ENCODE assay signal across 17 cellular contexts in the genomic region with DNA sequence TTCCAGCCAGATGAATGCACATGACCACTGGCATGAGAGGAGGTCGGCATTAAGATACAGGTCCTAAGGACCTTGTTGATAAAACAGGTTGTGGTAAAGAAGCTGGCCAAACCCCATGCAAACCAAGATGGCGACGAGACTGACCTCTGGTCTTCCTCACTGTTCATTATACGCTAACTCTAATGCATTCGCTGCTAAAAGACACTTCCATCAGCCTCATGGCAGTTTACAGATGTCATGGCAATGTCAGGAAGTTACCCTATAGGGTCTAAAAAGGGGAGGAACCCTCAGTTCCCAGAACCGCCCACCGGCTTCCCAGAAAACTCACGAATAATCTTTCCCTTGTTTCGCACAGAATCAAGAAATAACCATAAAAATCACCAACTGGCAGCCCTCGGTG.
DNase-seq lines count a peak whose midpoint lies in the region; ATAC-seq, FAIRE-seq and TF ChIP-seq lines count a peak whose summit lies in the region.
"Had no signal": no experiment of that assay in that cellular context is flagged by ENCODE, and none has a peak within 500 bp of the region (broad histone marks: within the 10 kb centered on the region; RNA-seq: fewer than 3 reads in every experiment).

No MANE protein-coding gene starts in this region.

- no peak overlapping the region for H3K9ac ChIP-seq in DND-41 (ENCODE audit: low read depth, low read length)
- H3K9ac ChIP-seq in HepG2 (ENCODE audit: insufficient read depth, low read depth, low read length) = no peak overlapping the region
- H3K9ac ChIP-seq: BLaER1 treated with 17β-estradiol and CSF1 and Interleukin-3, amounts not matched to agents 10 nM and 100 nM had no signal

- in situ Hi-C loops in HepG2 (cut with HindIII; ENCODE audit: extremely low pct_ligation_motif_present, low pct_unique_long_range_greater_than_20kb) = no loop called here

- no peak overlapping the region for H3K27ac Mint-ChIP-seq in activated CD4-positive, alpha-beta memory T cell treated with anti-CD3 and anti-CD28 coated beads for 36 hours
- H3K27ac Mint-ChIP-seq in activated CD4-positive, alpha-beta memory T cell treated with anti-CD3 and anti-CD28 coated beads, Interleukin-2, amount 10 ng/mL, durations not matched to agents 7 days and 5 days = no peak overlapping the region
- peak overlapping the region; percentile 8 for H3K27ac Mint-ChIP-seq in progenitor cell of endocrine pancreas
- H3K27ac Mint-ChIP-seq in HFFc6 = no peak overlapping the region
- H3K27ac Mint-ChIP-seq: CD8-positive, alpha-beta T cell; GM23338 had no signal

- H3K27ac ChIP-seq in DND-41 (ENCODE audit: low read length) (no peak overlapping the region), HepG2 (ENCODE audit: extremely low read length, insufficient read depth, low read length) (peak overlapping the region; percentile 69)
- H3K27ac ChIP-seq: 22Rv1; BLaER1 treated with 17β-estradiol and CSF1 and Interleukin-3, amounts not matched to agents 10 nM and 100 nM had no signal

- TF ChIP-seq CTCF in DND-41 (IDR thresholded peaks at IDR 0.05; ENCODE audit: borderline replicate concordance, extremely low read depth, low read length, poor library complexity, severe bottlenecking) = no peak
- no peak for TF ChIP-seq CTCF in HepG2 (CRISPR knock-in tag; IDR thresholded peaks at IDR 0.05)
- TF ChIP-seq CTCF in progenitor cell of endocrine pancreas (IDR thresholded peaks at IDR 0.05; ENCODE audit: unreplicated experiment) = no peak
- no peak for TF ChIP-seq CTCF in HFFc6 (IDR thresholded peaks at IDR 0.05)

- CTCF ChIA-PET in activated CD4-positive, alpha-beta memory T cell treated with anti-CD3 and anti-CD28 coated beads for 36 hours (lab: Charles Lee) = no interaction called here
- CTCF ChIA-PET in activated CD4-positive, alpha-beta memory T cell treated with anti-CD3 and anti-CD28 coated beads, Interleukin-2, amount 10 ng/mL, durations not matched to agents 7 days and 5 days (lab: Charles Lee) = no interaction called here
- CTCF ChIA-PET in HepG2 (lab: Yijun Ruan, JAX; ENCODE audit: low intra/inter-chr PET ratio, low total read pairs) = no interaction called here

- TF ChIP-seq RAD21 in HepG2 (CRISPR knock-in tag; IDR thresholded peaks at IDR 0.05) = no peak

- FAIRE-seq in HepG2 (lab: Jason Lieb, UNC) = no peak
- FAIRE-seq: GM12892, GM18507, H54 had no signal

- no peaks in the 10 kb centered on the region for H3K4me1 Mint-ChIP-seq in activated CD4-positive, alpha-beta memory T cell treated with anti-CD3 and anti-CD28 coated beads for 36 hours (ENCODE audit: low read depth)
- H3K4me1 Mint-ChIP-seq in activated CD4-positive, alpha-beta memory T cell treated with anti-CD3 and anti-CD28 coated beads, Interleukin-2, amount 10 ng/mL, durations not matched to agents 7 days and 5 days = no peaks in the 10 kb centered on the region
- H3K4me1 Mint-ChIP-seq in progenitor cell of endocrine pancreas (ENCODE audit: low read depth) (peaks cover 4% of the 10 kb centered on the region), HFFc6 (ENCODE audit: low read depth) (peaks cover 11% of the 10 kb centered on the region; the same call in 1 of the 2 replicates)
- H3K4me1 Mint-ChIP-seq: GM23338 had no signal

- 97% methylated on average over 10 of the region's 10 CpGs for WGBS in HepG2 (ENCODE audit: low lambda C conversion rate)

- ATAC-seq in DND-41 (ENCODE audit: insufficient read depth, low read depth) (no peak), HepG2 (no peak)
- ATAC-seq: CD8-positive, alpha-beta T cell; GM23338 had no signal

- H3K9me3 ChIP-seq in DND-41 (ENCODE audit: insufficient read depth, low read length, severe bottlenecking) = no peaks in the 10 kb centered on the region
- no peaks in the 10 kb centered on the region for H3K9me3 ChIP-seq in HepG2 (ENCODE audit: low read length)

- H2AFZ ChIP-seq in DND-41 (ENCODE audit: low read depth, low read length) = no peak overlapping the region
- H2AFZ ChIP-seq in HepG2 (ENCODE audit: low read length) = no peak overlapping the region
- H2AFZ ChIP-seq: GM23338 had no signal

- H3K27me3 Mint-ChIP-seq in activated CD4-positive, alpha-beta memory T cell treated with anti-CD3 and anti-CD28 coated beads for 36 hours = no peaks in the 10 kb centered on the region
- no peaks in the 10 kb centered on the region for H3K27me3 Mint-ChIP-seq in activated CD4-positive, alpha-beta memory T cell treated with anti-CD3 and anti-CD28 coated beads, Interleukin-2, amount 10 ng/mL, durations not matched to agents 7 days and 5 days
- H3K27me3 Mint-ChIP-seq in progenitor cell of endocrine pancreas (no peaks in the 10 kb centered on the region), HFFc6 (ENCODE audit: insufficient read depth) (no peaks in the 10 kb centered on the region)
- H3K27me3 Mint-ChIP-seq: B cell had no signal

- DNase-seq in activated CD4-positive, alpha-beta memory T cell treated with anti-CD3 and anti-CD28 coated beads for 36 hours = peak; percentile 10
- DNase-seq in activated CD4-positive, alpha-beta memory T cell treated with anti-CD3 and anti-CD28 coated beads, Interleukin-2, amount 10 ng/mL, durations not matched to agents 7 days and 5 days = no peak
- peak; percentile 8 for DNase-seq in DND-41
- DNase-seq in HepG2 (ENCODE audit: low spot score) = no peak
- no peak for DNase-seq in progenitor cell of endocrine pancreas (ENCODE audit: low spot score, unreplicated experiment)
- no peak for DNase-seq in HFFc6
- DNase-seq in DMS 273 treated with DMSO at 0.1 percent for 48 hours (lab: John Stamatoyannopoulos, UW) = no peak
- DNase-seq: CD8-positive, alpha-beta T cell; COR-L47; GDM1 had no signal

- H3K9me3 Mint-ChIP-seq in activated CD4-positive, alpha-beta memory T cell treated with anti-CD3 and anti-CD28 coated beads for 36 hours = peaks cover 8% of the 10 kb centered on the region
- H3K9me3 Mint-ChIP-seq in activated CD4-positive, alpha-beta memory T cell treated with anti-CD3 and anti-CD28 coated beads, Interleukin-2, amount 10 ng/mL, durations not matched to agents 7 days and 5 days = peaks cover 22% of the 10 kb centered on the region
- H3K9me3 Mint-ChIP-seq in progenitor cell of endocrine pancreas (ENCODE audit: low read depth) = peaks cover 3% of the 10 kb centered on the region
- peaks cover 5% of the 10 kb centered on the region; the same call in 1 of the 2 replicates for H3K9me3 Mint-ChIP-seq in HFFc6
- H3K9me3 Mint-ChIP-seq: CD8-positive, alpha-beta T cell had no signal

- no peak for TF ChIP-seq POLR2A in HepG2 (IDR thresholded peaks at IDR 0.05; ENCODE audit: insufficient read depth in 1 of 2, low read depth in 2 of 2, low read length in 2 of 2)

- H4K20me1 ChIP-seq in DND-41 (ENCODE audit: insufficient read depth, low read length) (no peaks in the 10 kb centered on the region), HepG2 (ENCODE audit: insufficient read depth, low read length) (no peaks in the 10 kb centered on the region)

- H3K4me2 ChIP-seq in DND-41 (ENCODE audit: insufficient read depth, low read length) (no peak overlapping the region), HepG2 (ENCODE audit: low read depth, low read length) (peak overlapping the region; percentile 32; the same call in 1 of the 2 replicates)
- H3K4me2 ChIP-seq: BLaER1 treated with 17β-estradiol and CSF1 and Interleukin-3, amounts not matched to agents 10 nM and 100 nM; GM23338 had no signal

- intact Hi-C loops in activated CD4-positive, alpha-beta memory T cell treated with anti-CD3 and anti-CD28 coated beads for 36 hours (cut with micrococcal nuclease) = no loop called here
- intact Hi-C loops in HepG2 (cut with micrococcal nuclease; ENCODE audit: unreplicated experiment) = no loop called here

- H3K4me3 Mint-ChIP-seq in activated CD4-positive, alpha-beta memory T cell treated with anti-CD3 and anti-CD28 coated beads for 36 hours = no peak overlapping the region
- no peak overlapping the region for H3K4me3 Mint-ChIP-seq in activated CD4-positive, alpha-beta memory T cell treated with anti-CD3 and anti-CD28 coated beads, Interleukin-2, amount 10 ng/mL, durations not matched to agents 7 days and 5 days
- H3K4me3 Mint-ChIP-seq in progenitor cell of endocrine pancreas (ENCODE audit: low read depth) = no peak overlapping the region
- no peak overlapping the region for H3K4me3 Mint-ChIP-seq in HFFc6
- H3K4me3 Mint-ChIP-seq: B cell; CD8-positive, alpha-beta T cell; GM23338 had no signal

- no TSS peak for BruUV-seq in HepG2 (replicated peaks; lab: Mats Ljungman, UMichigan)

- H3K4me1 ChIP-seq in DND-41 (ENCODE audit: insufficient read depth, low read length) = no peaks in the 10 kb centered on the region
- peaks cover 63% of the 10 kb centered on the region for H3K4me1 ChIP-seq in HepG2 (ENCODE audit: insufficient read depth, low read length)

- peaks cover 12% of the 10 kb centered on the region for H3K36me3 Mint-ChIP-seq in activated CD4-positive, alpha-beta memory T cell treated with anti-CD3 and anti-CD28 coated beads for 36 hours
- H3K36me3 Mint-ChIP-seq in activated CD4-positive, alpha-beta memory T cell treated with anti-CD3 and anti-CD28 coated beads, Interleukin-2, amount 10 ng/mL, durations not matched to agents 7 days and 5 days (ENCODE audit: low read depth) = no peaks in the 10 kb centered on the region
- H3K36me3 Mint-ChIP-seq in progenitor cell of endocrine pancreas (ENCODE audit: insufficient read depth) = peaks cover 15% of the 10 kb centered on the region
- 0 out of 2 replicates have a peak, but pooled peaks cover 4% of the 10 kb centered on the region for H3K36me3 Mint-ChIP-seq in HFFc6 (ENCODE audit: low read depth)

- TF ChIP-seq EP300 in HepG2 (IDR thresholded peaks at IDR 0.05; ENCODE audit: low read depth in 2 of 2, low read length in 2 of 2) (no peak), HepG2 (CRISPR knock-in tag; IDR thresholded peaks at IDR 0.05; ENCODE audit: borderline replicate concordance) (no peak)

- H3K27me3 ChIP-seq in DND-41 (ENCODE audit: insufficient read depth, low read length, poor library complexity) (no peaks in the 10 kb centered on the region), HepG2 (ENCODE audit: control insufficient read depth in 1 of 2, insufficient read depth in 2 of 2, low read length in 2 of 2) (no peaks in the 10 kb centered on the region; a peak in 1 of 5 replicates)
- H3K27me3 ChIP-seq: BLaER1 treated with 17β-estradiol and CSF1 and Interleukin-3, amounts not matched to agents 10 nM and 100 nM had no signal

- no peaks in the 10 kb centered on the region for H3K36me3 ChIP-seq in DND-41 (ENCODE audit: insufficient read depth, low read length)
- no peaks in the 10 kb centered on the region for H3K36me3 ChIP-seq in HepG2 (replicated peaks in 1 of 2; ENCODE audit: control insufficient read depth in 1 of 2, insufficient read depth in 2 of 2, low read length in 2 of 2)

- POLR2A ChIA-PET in activated CD4-positive, alpha-beta memory T cell treated with anti-CD3 and anti-CD28 coated beads for 36 hours (lab: Charles Lee) = no interaction called here
- POLR2A ChIA-PET in activated CD4-positive, alpha-beta memory T cell treated with anti-CD3 and anti-CD28 coated beads, Interleukin-2, amount 10 ng/mL, durations not matched to agents 7 days and 5 days (lab: Charles Lee) = no interaction called here
- POLR2A ChIA-PET in HepG2 (lab: Yijun Ruan, JAX) = no interaction called here

- H3K79me2 ChIP-seq in DND-41 (ENCODE audit: insufficient read depth, low read length) (no peaks in the 10 kb centered on the region), HepG2 (ENCODE audit: insufficient read depth, low read length) (no peaks in the 10 kb centered on the region)

- no peak overlapping the region for H3K4me3 ChIP-seq in DND-41 (ENCODE audit: low read depth in 1 of 2, low read length in 2 of 2)
- peak overlapping the region in 1 of 3 experiments; percentile 15; a peak in 1 of 6 replicates for H3K4me3 ChIP-seq in HepG2 (replicated peaks in 1 of 3; ENCODE audit: insufficient read depth in 1 of 3, low read depth in 2 of 3, low read length in 3 of 3)
- H3K4me3 ChIP-seq: BLaER1 treated with 17β-estradiol and CSF1 and Interleukin-3, amounts not matched to agents 10 nM and 100 nM; GM23338 had no signal

Comparison
In these comparisons a context has a peak if more than half of its experiments do, and no peak if none do; other contexts are left out.
1. DNase-seq: peak in activated CD4-positive, alpha-beta memory T cell treated with anti-CD3 and anti-CD28 coated beads for 36 hours (single experiment) and DND-41 (single experiment); none in activated CD4-positive, alpha-beta memory T cell treated with anti-CD3 and anti-CD28 coated beads, Interleukin-2, amount 10 ng/mL, durations not matched to agents 7 days and 5 days (single experiment), HepG2 (single experiment), progenitor cell of endocrine pancreas (single experiment), HFFc6 (single experiment) and DMS 273 treated with DMSO at 0.1 percent for 48 hours (single experiment).